1 cellular context compared by ENCODE assay signal in the genomic region with DNA sequence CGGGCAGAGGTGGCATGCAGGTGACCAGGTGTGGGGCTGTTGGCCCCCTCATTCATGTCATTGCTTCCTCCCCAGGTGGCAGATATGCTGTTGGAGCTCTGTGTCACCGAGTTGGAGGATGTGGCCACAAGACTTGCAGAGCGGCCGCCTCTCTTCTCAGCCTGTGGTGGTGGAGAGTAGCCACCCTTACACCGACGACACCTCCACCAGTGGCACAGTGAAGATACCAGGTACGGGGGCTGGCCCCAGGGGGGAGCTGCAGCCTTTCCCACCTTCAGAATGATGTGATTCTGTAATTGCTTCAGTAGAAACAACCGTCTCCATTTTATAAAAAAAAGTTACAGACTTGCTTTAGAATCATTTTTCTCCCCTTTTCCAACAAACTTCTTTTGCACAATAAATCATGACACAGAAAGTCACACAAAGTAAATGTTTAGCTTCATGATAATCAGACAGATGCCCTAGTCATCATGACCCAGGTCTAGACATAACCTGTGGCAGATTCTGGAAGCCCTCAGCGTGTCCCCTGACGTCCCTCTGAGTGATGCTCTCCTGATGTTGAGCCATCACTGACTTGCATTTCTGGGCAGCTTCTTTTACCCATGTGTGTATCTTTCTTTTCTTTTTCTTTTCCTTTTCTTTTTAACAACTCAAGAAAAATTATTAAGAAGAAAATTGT.
TF ChIP-seq lines count a peak whose summit lies in the region.

No MANE protein-coding gene starts in this region.

TF ChIP-seq in H1, 55 proteins besides CTCF, POLR2A, EP300 and RAD21:
- TF ChIP-seq, protein P1, sequence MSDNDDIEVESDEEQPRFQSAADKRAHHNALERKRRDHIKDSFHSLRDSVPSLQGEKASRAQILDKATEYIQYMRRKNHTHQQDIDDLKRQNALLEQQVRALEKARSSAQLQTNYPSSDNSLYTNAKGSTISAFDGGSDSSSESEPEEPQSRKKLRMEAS (IDR thresholded peaks at IDR 0.05): no peak
- TF ChIP-seq POU5F1 (IDR thresholded peaks at IDR 0.05; ENCODE audit: low read depth, low read length) (no peak), SAP30 (IDR thresholded peaks at IDR 0.05; ENCODE audit: insufficient read depth, insufficient replicate concordance, low read length) (no peak), ASH2L (IDR thresholded peaks at IDR 0.05; ENCODE audit: low read length) (no peak), SIN3A (conservative IDR thresholded peaks at IDR 0.05 in 1 of 2, IDR thresholded peaks at IDR 0.05 in 1 of 2; ENCODE audit: low read depth in 1 of 2, low read length in 2 of 2) (no peak), TEAD4 (IDR thresholded peaks at IDR 0.05; ENCODE audit: low read depth, low read length) (no peak), TAF7 (optimal IDR thresholded peaks at IDR 0.05; ENCODE audit: borderline replicate concordance, low read depth, low read length) (no peak), YY1 (IDR thresholded peaks at IDR 0.05; ENCODE audit: low read depth, low read length) (no peak), SIRT6 (IDR thresholded peaks at IDR 0.05; ENCODE audit: low read length) (no peak), CHD1 (IDR thresholded peaks at IDR 0.05; ENCODE audit: low read depth, low read length) (no peak), CBX5 (IDR thresholded peaks at IDR 0.05; ENCODE audit: low read depth, low read length) (no peak), CTBP2 (IDR thresholded peaks at IDR 0.05; ENCODE audit: borderline replicate concordance, insufficient read depth, insufficient read length, low read length) (no peak), GABPA (IDR thresholded peaks at IDR 0.05; ENCODE audit: borderline replicate concordance, insufficient read depth, low read length) (no peak), NANOG (IDR thresholded peaks at IDR 0.05; ENCODE audit: insufficient read depth, low read depth, low read length, poor library complexity, severe bottlenecking) (no peak), POLR2AphosphoS5 (IDR thresholded peaks at IDR 0.05; ENCODE audit: low read depth, low read length) (no peak)
- TF ChIP-seq, protein P2, sequence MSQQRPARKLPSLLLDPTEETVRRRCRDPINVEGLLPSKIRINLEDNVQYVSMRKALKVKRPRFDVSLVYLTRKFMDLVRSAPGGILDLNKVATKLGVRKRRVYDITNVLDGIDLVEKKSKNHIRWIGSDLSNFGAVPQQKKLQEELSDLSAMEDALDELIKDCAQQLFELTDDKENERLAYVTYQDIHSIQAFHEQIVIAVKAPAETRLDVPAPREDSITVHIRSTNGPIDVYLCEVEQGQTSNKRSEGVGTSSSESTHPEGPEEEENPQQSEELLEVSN (IDR thresholded peaks at IDR 0.05): no peak
